Comparison of ENCODE assay signal across 9 cellular contexts in the genomic region with DNA sequence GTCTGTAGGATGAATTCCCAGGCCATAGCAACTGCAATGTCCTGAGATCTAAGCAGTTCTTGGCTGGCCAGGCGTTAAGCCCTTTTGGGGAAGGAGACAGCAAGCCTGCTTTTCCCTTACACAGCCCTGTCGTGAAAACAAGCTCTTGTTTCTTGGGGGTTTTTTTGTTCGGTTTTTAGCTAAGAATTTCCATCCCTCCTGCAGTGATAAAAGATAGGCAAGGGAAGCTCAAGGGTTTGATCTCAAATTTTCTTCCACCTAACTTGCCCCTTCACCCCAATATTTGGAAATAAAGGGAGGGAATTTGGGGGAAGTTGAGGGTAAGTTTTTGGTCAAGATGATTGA.
DNase-seq lines count a peak whose midpoint lies in the region; ATAC-seq and TF ChIP-seq lines count a peak whose summit lies in the region.
"Had no signal": no experiment of that assay in that cellular context is flagged by ENCODE, and none has a peak within 500 bp of the region (broad histone marks: within the 10 kb centered on the region; RNA-seq: fewer than 3 reads in every experiment).

No MANE protein-coding gene starts in this region.

- no peak for TF ChIP-seq CTCF in nephron progenitor cell (IDR thresholded peaks at IDR 0.05)

- no peaks in the 10 kb centered on the region for H3K27me3 ChIP-seq in endocrine pancreas (ENCODE audit: control insufficient read depth, insufficient read depth, low read length)

- no peaks in the 10 kb centered on the region for H3K9me3 ChIP-seq in endocrine pancreas (ENCODE audit: control insufficient read depth, low read length)
- H3K9me3 ChIP-seq: neutrophil had no signal

- H3K36me3 ChIP-seq in endocrine pancreas (ENCODE audit: control insufficient read depth, insufficient read depth, low read length): no peaks in the 10 kb centered on the region
- H3K36me3 ChIP-seq: neutrophil had no signal

- ATAC-seq in HG02970 (IDR thresholded peaks at IDR 0.05; ENCODE audit: low FRiP score, unreplicated experiment): no peak
- no peak for ATAC-seq in GM21381 (IDR thresholded peaks at IDR 0.05; ENCODE audit: unreplicated experiment)

- no peak overlapping the region for H3K27ac Mint-ChIP-seq in nephron progenitor cell

- DNase-seq in CD1c-positive myeloid dendritic cell (ENCODE audit: extremely low spot score): peak; percentile 22
- DNase-seq in NCI-H69 (lab: John Stamatoyannopoulos, UW): peak; percentile 48
- DNase-seq in nephron progenitor cell: no peak
- no peak for DNase-seq in 8988T
- no peak for DNase-seq in NCI-H2227 treated with DMSO at 0.1 percent for 48 hours (lab: John Stamatoyannopoulos, UW)

- H3K4me3 ChIP-seq in endocrine pancreas (ENCODE audit: control insufficient read depth, insufficient read depth, low read length): peak overlapping the region; percentile 92

- H3K9ac ChIP-seq in endocrine pancreas (ENCODE audit: control insufficient read depth, insufficient read depth, low read length): peak overlapping the region; percentile 90

- peaks cover 6% of the 10 kb centered on the region for H3K36me3 Mint-ChIP-seq in nephron progenitor cell (ENCODE audit: low read depth)

- peaks cover 13% of the 10 kb centered on the region for H3K4me1 ChIP-seq in endocrine pancreas (ENCODE audit: control insufficient read depth, insufficient read depth, low read length)

- peaks cover 11% of the 10 kb centered on the region for H3K9me3 Mint-ChIP-seq in nephron progenitor cell

- no peaks in the 10 kb centered on the region for H3K27me3 Mint-ChIP-seq in nephron progenitor cell (ENCODE audit: low read depth, poor library complexity)

- peak overlapping the region; percentile 92 for H3K4me3 Mint-ChIP-seq in nephron progenitor cell

- H3K4me1 Mint-ChIP-seq in nephron progenitor cell: peaks cover 17% of the 10 kb centered on the region

Comparison
In these comparisons a context has a peak if more than half of its experiments do, and no peak if none do; other contexts are left out.
1. DNase-seq: peak in CD1c-positive myeloid dendritic cell (single experiment) and NCI-H69 (single experiment); none in nephron progenitor cell (single experiment), 8988T (single experiment) and NCI-H2227 treated with DMSO at 0.1 percent for 48 hours (single experiment).